Comparison of ENCODE assay signal across 9 cellular contexts in the genomic region with DNA sequence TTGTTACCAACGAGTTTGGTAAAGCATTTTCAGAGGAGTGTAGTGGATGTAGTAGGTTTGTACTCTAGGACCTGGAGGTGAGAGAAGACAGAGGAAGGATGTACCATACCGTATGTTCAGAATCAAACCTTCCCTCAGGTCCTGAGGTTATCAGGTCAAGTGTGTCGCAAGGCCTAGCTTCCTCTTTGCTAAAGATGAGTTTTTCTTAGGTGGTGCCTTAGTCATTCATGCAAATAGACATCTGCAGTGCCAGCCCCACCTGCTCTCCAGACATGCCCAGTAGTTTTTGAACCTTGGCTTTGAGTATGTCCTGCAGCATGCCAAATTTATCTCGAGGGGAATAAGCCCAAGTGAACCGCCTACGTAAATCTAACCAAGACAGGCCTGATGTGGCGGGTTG.
DNase-seq lines count a peak whose midpoint lies in the region; ATAC-seq, FAIRE-seq and TF ChIP-seq lines count a peak whose summit lies in the region.
"Had no signal": no experiment of that assay in that cellular context is flagged by ENCODE, and none has a peak within 500 bp of the region (broad histone marks: within the 10 kb centered on the region; RNA-seq: fewer than 3 reads in every experiment).

No MANE protein-coding gene starts in this region.

- CTCF ChIA-PET in activated CD4-positive, alpha-beta memory T cell treated with anti-CD3 and anti-CD28 coated beads for 36 hours (lab: Charles Lee) = no interaction called here

- TF ChIP-seq POLR2A in GM12891 (IDR thresholded peaks at IDR 0.05; ENCODE audit: low read depth, low read length) = no peak

- H3K4me1 ChIP-seq in kidney (ENCODE audit: control insufficient read depth in 1 of 2, insufficient read depth in 1 of 2, low read depth in 1 of 2, low read length in 2 of 2) = no peaks in the 10 kb centered on the region

- no peaks in the 10 kb centered on the region for H3K9me3 ChIP-seq in kidney (ENCODE audit: control insufficient read depth in 1 of 2, low read length in 2 of 2)

- intact Hi-C loops in activated CD4-positive, alpha-beta memory T cell treated with anti-CD3 and anti-CD28 coated beads for 36 hours (cut with micrococcal nuclease) = no loop called here
- intact Hi-C loops in dorsolateral prefrontal cortex (cut with DNase I) (loop anchor here in 1 of 2 donors (10.0 kb wide), 1 partner anchor 182 kb away; no protein-coding TSS in a partner anchor), kidney (cut with DNase I) (no loop called here)

- no peaks in the 10 kb centered on the region for H3K36me3 ChIP-seq in kidney (ENCODE audit: control insufficient read depth in 1 of 2, insufficient read depth in 2 of 2, low read length in 2 of 2)

- no peak overlapping the region for H3K9ac ChIP-seq in kidney (ENCODE audit: low read length in 2 of 2)

- TF ChIP-seq CTCF in dorsolateral prefrontal cortex (IDR thresholded peaks at IDR 0.05 in 54 of 56, conservative IDR thresholded peaks at IDR 0.05 in 2 of 56; ENCODE audit: low read depth in 1 of 56, partially characterized antibody in 56 of 56) (no peak), kidney (IDR thresholded peaks at IDR 0.05; ENCODE audit: borderline replicate concordance, extremely low read depth, insufficient read depth) (no peak)

- no peaks in the 10 kb centered on the region for H3K4me1 Mint-ChIP-seq in activated CD4-positive, alpha-beta memory T cell treated with anti-CD3 and anti-CD28 coated beads for 36 hours (ENCODE audit: low read depth)

- peak; percentile 88 for FAIRE-seq in GM12891 (lab: Jason Lieb, UNC)
- FAIRE-seq in kidney (lab: Jason Lieb, UNC) = no peak

- no peaks in the 10 kb centered on the region for H3K36me3 Mint-ChIP-seq in activated CD4-positive, alpha-beta memory T cell treated with anti-CD3 and anti-CD28 coated beads for 36 hours

- DNase-seq in GM12891 (ENCODE audit: insufficient read length, low spot score) (no peak), SKM-1 treated with dmso at 0.1 percent for 144 hours (lab: John Stamatoyannopoulos, UW; ENCODE audit: unreplicated experiment) (peak; percentile 40), NCI-H128 (lab: John Stamatoyannopoulos, UW; ENCODE audit: unreplicated experiment) (no peak), dorsolateral prefrontal cortex (no peak), kidney (no peak)
- DNase-seq in activated CD4-positive, alpha-beta memory T cell treated with anti-CD3 and anti-CD28 coated beads for 36 hours = no peak

- no peaks in the 10 kb centered on the region for H3K27me3 Mint-ChIP-seq in activated CD4-positive, alpha-beta memory T cell treated with anti-CD3 and anti-CD28 coated beads for 36 hours

- POLR2A ChIA-PET in activated CD4-positive, alpha-beta memory T cell treated with anti-CD3 and anti-CD28 coated beads for 36 hours (lab: Charles Lee) = no interaction called here

- no peak overlapping the region for H3K4me3 Mint-ChIP-seq in activated CD4-positive, alpha-beta memory T cell treated with anti-CD3 and anti-CD28 coated beads for 36 hours

- no peaks in the 10 kb centered on the region for H3K9me3 Mint-ChIP-seq in activated CD4-positive, alpha-beta memory T cell treated with anti-CD3 and anti-CD28 coated beads for 36 hours

- ATAC-seq in GM19468 (IDR thresholded peaks at IDR 0.05; ENCODE audit: extremely low read depth, unreplicated experiment) (peak; percentile 91), HG03103 (IDR thresholded peaks at IDR 0.05; ENCODE audit: low read depth, unreplicated experiment) (peak; percentile 98)

- no peak overlapping the region for H3K27ac Mint-ChIP-seq in activated CD4-positive, alpha-beta memory T cell treated with anti-CD3 and anti-CD28 coated beads for 36 hours

- H3K27me3 ChIP-seq in dorsolateral prefrontal cortex = no peaks in the 10 kb centered on the region

- H3K4me3 ChIP-seq in dorsolateral prefrontal cortex (no peak overlapping the region), kidney (ENCODE audit: low read length in 2 of 2) (no peak overlapping the region)
- H3K4me3 ChIP-seq: skin epidermis had no signal

- H3K27ac ChIP-seq in dorsolateral prefrontal cortex (no peak overlapping the region), kidney (ENCODE audit: low read depth in 2 of 2, low read length in 2 of 2) (no peak overlapping the region)
- H3K27ac ChIP-seq: skin epidermis had no signal

TF ChIP-seq in GM12891, 5 proteins besides CTCF, POLR2A, EP300 and RAD21:
- TF ChIP-seq TAF1 (IDR thresholded peaks at IDR 0.05; ENCODE audit: low read depth, low read length) (no peak), POU2F2 (IDR thresholded peaks at IDR 0.05; ENCODE audit: low read depth, low read length) (peak; percentile 82; the same call in 1 of the 2 replicates), SPI1 (IDR thresholded peaks at IDR 0.05; ENCODE audit: low read depth, low read length) (peak; percentile 39; the same call in 1 of the 2 replicates)
